Comparison of ENCODE assay signal across 8 cellular contexts in genomic region chr2:138501427-138502252, GRCh38. TPM values are rescaled to one million over a fixed set of nuclear protein-coding genes. Genes with fewer than 3 reads are reported as not detected.
DNase-seq lines count a peak whose midpoint lies in the region; TF ChIP-seq lines count a peak whose summit lies in the region.

Gene SPOPL, plus strand, starts transcription at chr2:138501770. Its CDS starts 48,447 bp downstream, at chr2:138550217.

- H3K27me3 ChIP-seq in H9 (ENCODE audit: insufficient read depth, low read length) (no peaks in the 10 kb centered on the region), MM.1S (replicated peaks; ENCODE audit: insufficient read depth, low read length) (no peaks in the 10 kb centered on the region), SJSA1 (replicated peaks) (no peaks in the 10 kb centered on the region), neutrophil (no peaks in the 10 kb centered on the region)

- no peaks in the 10 kb centered on the region for H3K9me3 Mint-ChIP-seq in H9

- H3K23me2 ChIP-seq in H9 (ENCODE audit: insufficient read length, low read depth, low read length, poor library complexity, severe bottlenecking): peaks cover 8% of the 10 kb centered on the region

- H2BK20ac ChIP-seq in H9 (ENCODE audit: low read depth, low read length, poor library complexity, severe bottlenecking): no peak within 1 kb of the TSS

- TF ChIP-seq CTCF in H9 (conservative IDR thresholded peaks at IDR 0.05) (peak; percentile 49; the same call in 2 of the 3 replicates), MM.1S (IDR thresholded peaks at IDR 0.05; ENCODE audit: low read length) (no peak), neutrophil (IDR thresholded peaks at IDR 0.05) (peak; percentile 53)

- H3K36me3 Mint-ChIP-seq in H9 (ENCODE audit: insufficient read depth in 1 of 3, low read depth in 3 of 3): peaks cover 0 to 3% (median 0%) of the 10 kb centered on the region in 3 experiments; a peak in 2 of 7 replicates

- H4K91ac ChIP-seq in H9 (ENCODE audit: insufficient read length, low read depth, low read length): no peak within 1 kb of the TSS

- peak within 1 kb of the TSS; percentile 60 for H2BK5ac ChIP-seq in H9 (ENCODE audit: insufficient read length, low read length)

- H3K9me2 ChIP-seq in MM.1S (replicated peaks; ENCODE audit: insufficient read depth, low read length): no peaks in the 10 kb centered on the region

- H4K5ac ChIP-seq in H9 (ENCODE audit: insufficient read length, low read depth, low read length): peak within 1 kb of the TSS; percentile 81

- H3K4me3 Mint-ChIP-seq in H9: peak within 1 kb of the TSS; percentile 98 to 99

- H2AFZ ChIP-seq in H9 (ENCODE audit: low read length): peak within 1 kb of the TSS; percentile 94
- H2AFZ ChIP-seq in MM.1S (ENCODE audit: low read length): peak within 1 kb of the TSS; percentile 99

- H3K36me3 ChIP-seq in MM.1S (replicated peaks; ENCODE audit: insufficient read depth, low read length): no peaks in the 10 kb centered on the region
- no peaks in the 10 kb centered on the region for H3K36me3 ChIP-seq in SJSA1
- no peaks in the 10 kb centered on the region for H3K36me3 ChIP-seq in neutrophil

- H2BK12ac ChIP-seq in H9 (ENCODE audit: insufficient read length, low read depth, low read length): peak within 1 kb of the TSS; percentile 95

- H3K79me2 ChIP-seq in H9 (ENCODE audit: insufficient read depth, low read length): peaks cover 6% of the 10 kb centered on the region; the same call in 1 of the 2 replicates
- peaks cover 45% of the 10 kb centered on the region for H3K79me2 ChIP-seq in MM.1S (ENCODE audit: low read length)

- H3K4ac ChIP-seq in H9 (ENCODE audit: low read depth, low read length): peak within 1 kb of the TSS; percentile 80; the same call in 1 of the 2 replicates

- H4K20me1 ChIP-seq in H9 (ENCODE audit: control insufficient read depth, insufficient read depth, insufficient read length) (no peaks in the 10 kb centered on the region), MM.1S (ENCODE audit: insufficient read depth, low read length) (0 out of 2 replicates have a peak, but pooled peaks cover 5% of the 10 kb centered on the region)

- H3K56ac ChIP-seq in H9 (ENCODE audit: insufficient read length, low read depth, low read length): no peak within 1 kb of the TSS

- H3K9ac ChIP-seq in H9 (ENCODE audit: extremely low read depth, insufficient read length, low read length) (peak within 1 kb of the TSS; percentile 92), MM.1S (ENCODE audit: low read length) (peak within 1 kb of the TSS; percentile 89)

- H3K4me1 ChIP-seq in H9 (ENCODE audit: insufficient read depth, low read length) (no peaks in the 10 kb centered on the region), MM.1S (ENCODE audit: low read length) (peaks cover 16% of the 10 kb centered on the region; the same call in 1 of the 2 replicates), SJSA1 (replicated peaks) (peaks cover 17% of the 10 kb centered on the region), neutrophil (ENCODE audit: control insufficient read depth in 1 of 2, insufficient read depth in 1 of 2, low read depth in 1 of 2, low read length in 1 of 2) (peaks cover 32 to 58% of the 10 kb centered on the region in 2 experiments)

- H4K8ac ChIP-seq in H9 (replicated peaks; ENCODE audit: insufficient read length, low read depth, low read length): no peak within 1 kb of the TSS

- H3K14ac ChIP-seq in H9 (ENCODE audit: insufficient read depth, low read length): peak within 1 kb of the TSS; percentile 98

- H3T11ph ChIP-seq in H9 (ENCODE audit: low read length): peak within 1 kb of the TSS; percentile 72

- H2AK5ac ChIP-seq in H9 (ENCODE audit: insufficient read length, low read length): no peak within 1 kb of the TSS

- peaks cover 2% of the 10 kb centered on the region for H3K79me1 ChIP-seq in H9 (ENCODE audit: insufficient read depth, low read depth, low read length, poor library complexity, severe bottlenecking)

- DNase-seq in GM03348 (ENCODE audit: low spot score) (peak; percentile 99), H9 (peak; percentile 91), MM.1S (peak; percentile 89), SJSA1 (ENCODE audit: low read depth in 1 of 2, low spot score in 2 of 2) (peak; percentile 85 to 90), foreskin melanocyte (peak; percentile 71), substantia nigra (lab: John Stamatoyannopoulos, UW) (peak; percentile 49 to 95 (median 82))
- DNase-seq in activated naive CD4-positive, alpha-beta T cell (lab: John Stamatoyannopoulos, UW): peak; percentile 59 to 69 (median 61)

- H3K4me3 ChIP-seq in MM.1S (ENCODE audit: low read length) (peak within 1 kb of the TSS; percentile 90), SJSA1 (peak within 1 kb of the TSS; percentile 58), neutrophil (ENCODE audit: low read depth in 1 of 2, low read length in 1 of 2) (peak within 1 kb of the TSS; percentile 93 to 94)

- no peak within 1 kb of the TSS; the same call in 1 of the 2 replicates for H2BK15ac ChIP-seq in H9 (ENCODE audit: low read depth, low read length)

- peak within 1 kb of the TSS; percentile 94 to 98 (median 97) for H3K27ac Mint-ChIP-seq in H9

- H2BK120ac ChIP-seq in H9 (ENCODE audit: low read depth, low read length, poor library complexity, severe bottlenecking): peak within 1 kb of the TSS; percentile 69

- H3K23ac ChIP-seq in H9 (ENCODE audit: insufficient read length, low read depth, low read length): no peak within 1 kb of the TSS

- H3K27ac ChIP-seq in H9 (ENCODE audit: insufficient read length, low read depth, low read length) (peak within 1 kb of the TSS; percentile 77), MM.1S (ENCODE audit: low read length) (peak within 1 kb of the TSS; percentile 68), SJSA1 (peak within 1 kb of the TSS; percentile 62), neutrophil (peak within 1 kb of the TSS; percentile 96), substantia nigra (ENCODE audit: low read depth, low read length, poor library complexity, severe bottlenecking) (peak within 1 kb of the TSS; percentile 83)

- H3K18ac ChIP-seq in H9 (ENCODE audit: insufficient read length, low read depth, low read length): peak within 1 kb of the TSS; percentile 96

- no CpG with 5 or more reads among the region's 86 CpGs for WGBS in H9 (ENCODE audit: extremely low coverage, insufficient read length, low lambda C conversion rate)

- H3K4me1 Mint-ChIP-seq in H9: peaks cover 33 to 37% of the 10 kb centered on the region in 2 experiments

- H3K4me2 ChIP-seq in H9 (ENCODE audit: insufficient read depth, insufficient read length, low read length) (peak within 1 kb of the TSS; percentile 95), MM.1S (ENCODE audit: low read depth, low read length) (peak within 1 kb of the TSS; percentile 98)

- H3F3A ChIP-seq in MM.1S (ENCODE audit: insufficient read depth, low read length): peaks cover 6% of the 10 kb centered on the region; the same call in 1 of the 2 replicates

- H3K9me3 ChIP-seq in H9 (ENCODE audit: control insufficient read depth, low read depth, low read length) (no peaks in the 10 kb centered on the region), MM.1S (replicated peaks; ENCODE audit: insufficient read depth, low read length) (no peaks in the 10 kb centered on the region), SJSA1 (replicated peaks) (no peaks in the 10 kb centered on the region), neutrophil (no peaks in the 10 kb centered on the region)

- no peaks in the 10 kb centered on the region; the same call in 1 of the 2 replicates for H3K27me3 Mint-ChIP-seq in H9 (ENCODE audit: low read depth)

RNA-seq across cellular contexts. Expression of gene SPOPL, which starts in this region (rescaled TPM):
- total RNA-seq in H9 (2021): 13.6 and 14.6 TPM in 2 replicates
- 17.6 and 23.4 TPM in 2 replicates for total RNA-seq in SJSA1 (2014; rRNA removed; shearing (Covaris generic))

Comparison
In these comparisons a context has a peak if more than half of its experiments do, and no peak if none do; other contexts are left out.
1. Peak in every context shown above with its lines: DNase-seq, H3K4me3 ChIP-seq and H3K27ac ChIP-seq.